ENCODE assay signal across 2 cellular contexts in genomic region chr5:78726003-78726402, GRCh38.
TF ChIP-seq lines count a peak whose summit lies in the region.

No MANE protein-coding gene starts in this region.

TF ChIP-seq in K562, 482 proteins besides CTCF, POLR2A, EP300 and RAD21 (continued from another document):
- no peak for TF ChIP-seq PBX2 (CRISPR knock-in tag; IDR thresholded peaks at IDR 0.05; ENCODE audit: low read depth)
- TF ChIP-seq PBX2 (tag; conservative IDR thresholded peaks at IDR 0.05; ENCODE audit: low read depth), result peak; percentile 49; the same call in 1 of the 2 replicates
- peak; percentile 57 for TF ChIP-seq PKNOX1 (IDR thresholded peaks at IDR 0.05)
- TF ChIP-seq MEIS2 (IDR thresholded peaks at IDR 0.05; ENCODE audit: partially characterized antibody), result peak; percentile 69

TF ChIP-seq in HEK293T, 16 proteins besides CTCF, POLR2A, EP300 and RAD21 (continued from another document):
- TF ChIP-seq PKNOX1 (IDR thresholded peaks at IDR 0.05), result no peak
- TF ChIP-seq LEF1 (IDR thresholded peaks at IDR 0.05; ENCODE audit: borderline replicate concordance), result no peak
- no peak for TF ChIP-seq SUZ12 (IDR thresholded peaks at IDR 0.05)
- no peak for TF ChIP-seq FOXK2 (IDR thresholded peaks at IDR 0.05)
- no peak for TF ChIP-seq SP1 (IDR thresholded peaks at IDR 0.05)
- TF ChIP-seq HDGF (IDR thresholded peaks at IDR 0.05; ENCODE audit: borderline replicate concordance), result no peak
- TF ChIP-seq BHLHE40 (IDR thresholded peaks at IDR 0.05; ENCODE audit: borderline replicate concordance), result no peak
- TF ChIP-seq FOXM1 (IDR thresholded peaks at IDR 0.05; ENCODE audit: borderline replicate concordance), result no peak
- TF ChIP-seq ELF4 (IDR thresholded peaks at IDR 0.05), result no peak
- no peak for TF ChIP-seq ZNF384 (IDR thresholded peaks at IDR 0.05)
- TF ChIP-seq ARNT (IDR thresholded peaks at IDR 0.05), result no peak
- TF ChIP-seq FOXA1 (IDR thresholded peaks at IDR 0.05), result no peak
- no peak for TF ChIP-seq CTBP1 (IDR thresholded peaks at IDR 0.05; ENCODE audit: borderline replicate concordance)
- no peak for TF ChIP-seq TARDBP (IDR thresholded peaks at IDR 0.05)
